1 cellular context compared by ENCODE assay signal in genomic region chr4:1302159-1302558, GRCh38.
TF ChIP-seq lines count a peak whose summit lies in the region.

No MANE protein-coding gene starts in this region.

TF ChIP-seq in HepG2, 621 proteins besides CTCF, POLR2A, EP300 and RAD21:
- TF ChIP-seq HNRNPK (IDR thresholded peaks at IDR 0.05; ENCODE audit: low read depth, low read length, poor library complexity, severe bottlenecking) (no peak), ZNF12 (CRISPR knock-in tag; IDR thresholded peaks at IDR 0.05) (peak; percentile 91), ZNF550 (CRISPR knock-in tag; IDR thresholded peaks at IDR 0.05; ENCODE audit: borderline replicate concordance) (no peak), HBP1 (CRISPR knock-in tag; IDR thresholded peaks at IDR 0.05; ENCODE audit: low read depth) (no peak)
